In the genomic region with DNA sequence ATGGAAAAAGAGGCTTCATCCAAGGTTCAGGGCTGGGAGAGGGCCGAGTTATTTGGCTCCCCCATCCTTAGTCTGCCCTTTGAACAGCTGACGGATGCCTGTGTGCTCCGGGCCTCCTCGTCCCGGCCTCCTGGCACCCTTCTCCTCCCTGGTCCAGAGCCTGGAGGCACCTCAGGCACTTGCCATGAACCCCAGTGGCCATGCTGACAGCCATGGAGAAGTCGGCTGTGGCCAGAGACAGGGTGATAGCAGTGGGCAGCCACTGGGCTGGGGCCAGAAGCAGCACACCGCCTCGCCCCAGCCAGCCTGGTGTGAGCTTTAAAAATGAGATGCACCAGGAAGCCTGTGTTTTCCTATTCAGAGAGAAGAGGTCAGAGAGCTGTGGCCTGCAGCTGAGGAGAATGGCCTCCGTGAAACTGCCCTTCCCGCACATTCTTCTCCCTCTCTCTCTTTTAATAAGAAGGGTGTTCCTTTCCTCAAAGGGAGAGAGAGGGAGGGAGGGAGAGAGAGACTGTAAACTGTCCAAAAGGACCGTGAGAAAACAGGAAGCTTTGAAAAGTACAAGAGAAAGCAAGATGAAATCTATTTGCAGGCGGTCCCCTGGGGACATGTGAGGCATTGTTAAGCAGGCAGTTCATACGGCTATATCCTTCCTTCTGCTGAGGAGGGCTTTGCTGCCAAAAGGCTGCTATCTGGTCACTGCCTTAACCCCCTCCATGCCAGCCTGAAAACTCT, we compare ENCODE assay signal across 1 cellular context.
TF ChIP-seq lines count a peak whose summit lies in the region.

No MANE protein-coding gene starts in this region.

TF ChIP-seq in HCT116, 20 proteins besides CTCF, POLR2A, EP300 and RAD21 (continued from another document):
- TF ChIP-seq, protein P1, sequence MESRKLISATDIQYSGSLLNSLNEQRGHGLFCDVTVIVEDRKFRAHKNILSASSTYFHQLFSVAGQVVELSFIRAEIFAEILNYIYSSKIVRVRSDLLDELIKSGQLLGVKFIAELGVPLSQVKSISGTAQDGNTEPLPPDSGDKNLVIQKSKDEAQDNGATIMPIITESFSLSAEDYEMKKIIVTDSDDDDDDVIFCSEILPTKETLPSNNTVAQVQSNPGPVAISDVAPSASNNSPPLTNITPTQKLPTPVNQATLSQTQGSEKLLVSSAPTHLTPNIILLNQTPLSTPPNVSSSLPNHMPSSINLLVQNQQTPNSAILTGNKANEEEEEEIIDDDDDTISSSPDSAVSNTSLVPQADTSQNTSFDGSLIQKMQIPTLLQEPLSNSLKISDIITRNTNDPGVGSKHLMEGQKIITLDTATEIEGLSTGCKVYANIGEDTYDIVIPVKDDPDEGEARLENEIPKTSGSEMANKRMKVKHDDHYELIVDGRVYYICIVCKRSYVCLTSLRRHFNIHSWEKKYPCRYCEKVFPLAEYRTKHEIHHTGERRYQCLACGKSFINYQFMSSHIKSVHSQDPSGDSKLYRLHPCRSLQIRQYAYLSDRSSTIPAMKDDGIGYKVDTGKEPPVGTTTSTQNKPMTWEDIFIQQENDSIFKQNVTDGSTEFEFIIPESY (IDR thresholded peaks at IDR 0.05; ENCODE audit: extremely low read depth, insufficient replicate concordance, low read length) = no peak
- TF ChIP-seq ZNF274 (IDR thresholded peaks at IDR 0.05; ENCODE audit: low read depth, low read length) (no peak), EZH2phosphoT487 (IDR thresholded peaks at IDR 0.05; ENCODE audit: borderline replicate concordance) (no peak), YY1 (IDR thresholded peaks at IDR 0.05; ENCODE audit: extremely low read depth, insufficient replicate concordance, low read depth, low read length) (no peak), TCF7L2 (IDR thresholded peaks at IDR 0.05; ENCODE audit: borderline replicate concordance, extremely low read depth, insufficient read depth, insufficient read length) (no peak), CEBPB (IDR thresholded peaks at IDR 0.05; ENCODE audit: low read depth) (no peak), FOSL1 (IDR thresholded peaks at IDR 0.05; ENCODE audit: low read depth) (no peak), POLR2AphosphoS5 (IDR thresholded peaks at IDR 0.05; ENCODE audit: low read depth, low read length) (no peak), ELF1 (IDR thresholded peaks at IDR 0.05; ENCODE audit: borderline replicate concordance, low read depth) (no peak), SP1 (IDR thresholded peaks at IDR 0.05; ENCODE audit: low read depth) (no peak)
- TF ChIP-seq, protein P2, sequence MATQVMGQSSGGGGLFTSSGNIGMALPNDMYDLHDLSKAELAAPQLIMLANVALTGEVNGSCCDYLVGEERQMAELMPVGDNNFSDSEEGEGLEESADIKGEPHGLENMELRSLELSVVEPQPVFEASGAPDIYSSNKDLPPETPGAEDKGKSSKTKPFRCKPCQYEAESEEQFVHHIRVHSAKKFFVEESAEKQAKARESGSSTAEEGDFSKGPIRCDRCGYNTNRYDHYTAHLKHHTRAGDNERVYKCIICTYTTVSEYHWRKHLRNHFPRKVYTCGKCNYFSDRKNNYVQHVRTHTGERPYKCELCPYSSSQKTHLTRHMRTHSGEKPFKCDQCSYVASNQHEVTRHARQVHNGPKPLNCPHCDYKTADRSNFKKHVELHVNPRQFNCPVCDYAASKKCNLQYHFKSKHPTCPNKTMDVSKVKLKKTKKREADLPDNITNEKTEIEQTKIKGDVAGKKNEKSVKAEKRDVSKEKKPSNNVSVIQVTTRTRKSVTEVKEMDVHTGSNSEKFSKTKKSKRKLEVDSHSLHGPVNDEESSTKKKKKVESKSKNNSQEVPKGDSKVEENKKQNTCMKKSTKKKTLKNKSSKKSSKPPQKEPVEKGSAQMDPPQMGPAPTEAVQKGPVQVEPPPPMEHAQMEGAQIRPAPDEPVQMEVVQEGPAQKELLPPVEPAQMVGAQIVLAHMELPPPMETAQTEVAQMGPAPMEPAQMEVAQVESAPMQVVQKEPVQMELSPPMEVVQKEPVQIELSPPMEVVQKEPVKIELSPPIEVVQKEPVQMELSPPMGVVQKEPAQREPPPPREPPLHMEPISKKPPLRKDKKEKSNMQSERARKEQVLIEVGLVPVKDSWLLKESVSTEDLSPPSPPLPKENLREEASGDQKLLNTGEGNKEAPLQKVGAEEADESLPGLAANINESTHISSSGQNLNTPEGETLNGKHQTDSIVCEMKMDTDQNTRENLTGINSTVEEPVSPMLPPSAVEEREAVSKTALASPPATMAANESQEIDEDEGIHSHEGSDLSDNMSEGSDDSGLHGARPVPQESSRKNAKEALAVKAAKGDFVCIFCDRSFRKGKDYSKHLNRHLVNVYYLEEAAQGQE (IDR thresholded peaks at IDR 0.05; ENCODE audit: low read depth) = no peak
- TF ChIP-seq, protein P3, sequence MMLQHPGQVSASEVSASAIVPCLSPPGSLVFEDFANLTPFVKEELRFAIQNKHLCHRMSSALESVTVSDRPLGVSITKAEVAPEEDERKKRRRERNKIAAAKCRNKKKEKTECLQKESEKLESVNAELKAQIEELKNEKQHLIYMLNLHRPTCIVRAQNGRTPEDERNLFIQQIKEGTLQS (IDR thresholded peaks at IDR 0.05) = no peak
